8 cellular contexts compared by ENCODE assay signal in genomic region chr7:87416682-87417587, GRCh38. TPM values are rescaled to one million over a fixed set of nuclear protein-coding genes. Genes with fewer than 3 reads are reported as not detected.
A peak's percentile ranks its signal among the peaks of the same experiment; 100 is the strongest.
DNase-seq lines count a peak whose midpoint lies in the region; ATAC-seq and TF ChIP-seq lines count a peak whose summit lies in the region.

No MANE protein-coding gene starts in this region.

- H2BK15ac ChIP-seq in neuronal stem cell (ENCODE audit: low read length) = no peak overlapping the region

- H3K9ac ChIP-seq in neuronal stem cell (ENCODE audit: low read depth, low read length, poor library complexity) = no peak overlapping the region

- H3K36me3 ChIP-seq in neuronal stem cell (replicated peaks in 1 of 2; ENCODE audit: control insufficient read depth in 2 of 2, insufficient read depth in 2 of 2, low read length in 2 of 2) = no peaks in the 10 kb centered on the region
- no peaks in the 10 kb centered on the region for H3K36me3 ChIP-seq in thyroid gland

- no peak overlapping the region for H2BK12ac ChIP-seq in neuronal stem cell (ENCODE audit: low read length)

- no peaks in the 10 kb centered on the region for H3K9me3 ChIP-seq in neuronal stem cell (replicated peaks in 1 of 2; ENCODE audit: control insufficient read depth in 2 of 2, insufficient read depth in 1 of 2, low read depth in 1 of 2, low read length in 2 of 2)
- no peaks in the 10 kb centered on the region for H3K9me3 ChIP-seq in thyroid gland

- H2AFZ ChIP-seq in neuronal stem cell (ENCODE audit: low read length) = no peak overlapping the region

- H3K4ac ChIP-seq in neuronal stem cell (ENCODE audit: low read length) = no peak overlapping the region

- no peak overlapping the region for H2BK5ac ChIP-seq in neuronal stem cell (ENCODE audit: low read length)

- ATAC-seq in GM19467 (IDR thresholded peaks at IDR 0.05; ENCODE audit: unreplicated experiment) = peak; percentile 68

- H3K79me1 ChIP-seq in neuronal stem cell (ENCODE audit: low read depth, low read length) = no peaks in the 10 kb centered on the region

- H3K4me3 ChIP-seq in neuronal stem cell (ENCODE audit: low read length in 2 of 2) (no peak overlapping the region), thyroid gland (replicated peaks in 1 of 3) (no peak overlapping the region)

- no peak overlapping the region for H3K14ac ChIP-seq in neuronal stem cell (ENCODE audit: low read length)

- no peak overlapping the region for H3K18ac ChIP-seq in neuronal stem cell (ENCODE audit: low read length)

- WGBS in neuronal stem cell (ENCODE audit: extremely low coverage in 2 of 2, insufficient read length in 2 of 2, insufficient replicate concordance in 1 of 2), 2 donors = no CpG with 5 or more reads among the region's 5 CpGs
- 52 to 53% methylated on average over 5 of the region's 5 CpGs for WGBS in thyroid gland, 2 donors

- no peaks in the 10 kb centered on the region for H3K27me3 ChIP-seq in neuronal stem cell (ENCODE audit: control insufficient read depth in 3 of 3, insufficient read depth in 3 of 3, low read depth in 1 of 3, low read length in 3 of 3)
- H3K27me3 ChIP-seq in thyroid gland = no peaks in the 10 kb centered on the region

- no peak overlapping the region for H2AK5ac ChIP-seq in neuronal stem cell (ENCODE audit: low read depth, low read length)

- intact Hi-C loops in thyroid gland (cut with DNase I) = loop anchor here (2.0 kb wide), 1 partner anchor 104 kb away; no protein-coding TSS in a partner anchor

- no peak overlapping the region for H4K91ac ChIP-seq in neuronal stem cell (ENCODE audit: low read depth, low read length, poor library complexity)

- peaks cover 0 to 6% of the 10 kb centered on the region in 2 donors for H3K4me1 ChIP-seq in neuronal stem cell (ENCODE audit: control insufficient read depth in 2 of 2, insufficient read depth in 1 of 2, low read depth in 1 of 2, low read length in 2 of 2)
- H3K4me1 ChIP-seq in thyroid gland = peaks cover 3 to 15% of the 10 kb centered on the region in 2 donors

- peak; percentile 55 for DNase-seq in COLO668 (lab: John Stamatoyannopoulos, UW; ENCODE audit: unreplicated experiment)
- DNase-seq in HuH-7 (ENCODE audit: low spot score) = peak; percentile 10
- DNase-seq in OCI-M1 (lab: John Stamatoyannopoulos, UW) = peak; percentile 91
- peak; percentile 36 for DNase-seq in activated T-cell treated with anti-CD3 and anti-CD28 coated beads for 48 hours (ENCODE audit: low read depth)
- peak; percentile 60 for DNase-seq in fibroblast of gingiva (ENCODE audit: low read depth)
- DNase-seq in neuronal stem cell (ENCODE audit: low spot score) = peak; percentile 62
- peak; percentile 53 to 57 for DNase-seq in thyroid gland

- no peak overlapping the region for H2BK120ac ChIP-seq in neuronal stem cell (ENCODE audit: low read depth, low read length)

- H3K27ac ChIP-seq in neuronal stem cell (replicated peaks; ENCODE audit: low read length) = no peak overlapping the region
- no peak overlapping the region for H3K27ac ChIP-seq in thyroid gland

- H3K23ac ChIP-seq in neuronal stem cell (ENCODE audit: low read depth, low read length, poor library complexity) = no peak overlapping the region

- peak in 5 of 6 experiments; percentile 44 to 83 (median 66) for TF ChIP-seq CTCF in thyroid gland (IDR thresholded peaks at IDR 0.05)

- H4K8ac ChIP-seq in neuronal stem cell (ENCODE audit: low read depth, low read length) = no peak overlapping the region

- TF ChIP-seq POLR2A in thyroid gland (IDR thresholded peaks at IDR 0.05) = no peak

- H3K4me2 ChIP-seq in neuronal stem cell (ENCODE audit: insufficient read depth, low read length, poor library complexity, severe bottlenecking) = no peak overlapping the region

RNA-seq across cellular contexts. Expression of gene ABCB4, which starts 58.5 kb away (rescaled TPM):
- 1.4 TPM for polyA plus RNA-seq in neuronal stem cell (2013, experiment 1 of 2)
- 1.5 TPM for polyA plus RNA-seq in neuronal stem cell (2013, experiment 2 of 2)
- 1 to 10 TPM in 2 of 4 donors, under 1 TPM in 1, not detected in 1; 0.17 to 4.3 (median 3.7) TPM for total RNA-seq in thyroid gland

Comparison
In these comparisons a context has a peak if more than half of its experiments do, and no peak if none do; other contexts are left out.
1. DNase-seq: peak in every context shown above with its lines; median percentile 91 in OCI-M1; 62 in neuronal stem cell; 60 in fibroblast of gingiva; 55 in COLO668; 55 in thyroid gland; 36 in activated T-cell treated with anti-CD3 and anti-CD28 coated beads for 48 hours; 10 in HuH-7.